Comparison of ENCODE assay signal across 8 cellular contexts in the genomic region with DNA sequence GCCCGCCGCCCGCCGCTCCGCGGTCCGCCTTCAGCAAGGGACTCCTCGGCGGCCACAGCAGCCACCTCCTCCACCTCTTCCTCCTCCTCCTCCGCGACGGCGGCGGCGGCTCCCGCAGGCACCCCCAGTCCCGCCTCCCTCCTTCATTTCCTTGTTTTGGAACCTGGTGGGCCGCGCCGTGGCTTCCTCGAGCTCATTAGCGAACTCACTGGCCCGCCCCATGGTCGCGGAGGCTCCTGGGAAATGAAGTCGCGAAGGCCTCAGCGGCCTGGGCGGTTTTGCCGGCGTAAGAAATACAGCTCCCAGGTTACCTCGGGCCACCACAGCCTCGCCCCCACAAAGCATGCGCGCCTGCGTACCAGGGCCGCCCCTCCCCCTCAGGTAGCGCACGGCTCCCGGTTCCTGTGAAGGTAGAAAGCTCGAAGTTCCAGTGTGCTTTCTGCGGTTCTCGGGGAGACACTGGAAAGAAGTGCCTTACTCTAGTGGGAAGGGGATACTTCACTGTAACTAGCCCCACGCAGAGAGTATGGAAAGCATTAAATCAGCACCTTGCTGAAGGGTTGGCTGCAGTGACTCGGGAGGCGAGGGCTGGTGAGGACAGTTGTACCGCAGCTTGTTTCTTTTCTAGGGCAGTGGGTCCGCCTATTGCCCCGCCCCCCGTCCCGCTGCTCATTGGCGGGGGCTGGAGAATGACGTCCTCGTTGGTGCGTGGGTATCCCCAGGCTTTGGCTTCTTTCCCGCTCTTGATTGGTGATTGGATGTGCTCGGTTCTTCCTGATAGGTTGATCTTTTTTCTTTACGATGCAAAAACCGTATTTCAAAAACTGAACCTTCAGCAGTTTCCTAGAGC. TPM values are rescaled to one million over a fixed set of nuclear protein-coding genes. Genes with fewer than 3 reads are reported as not detected.
DNase-seq lines count a peak whose midpoint lies in the region; ATAC-seq and TF ChIP-seq lines count a peak whose summit lies in the region.

A gene (minus strand): TSS at position 210 of the 850 bp plus-strand sequence. CDS start 333 bp downstream, outside the sequence.

- H3K14ac ChIP-seq in trophoblast cell (ENCODE audit: low read length) = peak within 1 kb of the TSS; percentile 100

- no peak within 1 kb of the TSS for H3K23ac ChIP-seq in trophoblast cell (ENCODE audit: low read length)

- H4K91ac ChIP-seq in trophoblast cell (ENCODE audit: low read depth, low read length) = peak within 1 kb of the TSS; percentile 96

- H3K4ac ChIP-seq in trophoblast cell (ENCODE audit: low read depth, low read length) = peak within 1 kb of the TSS; percentile 100

- H4K12ac ChIP-seq in trophoblast cell (ENCODE audit: low read depth, low read length) = peak within 1 kb of the TSS; percentile 100

- in situ Hi-C loops in transverse colon (cut with MboI; ENCODE audit: low pct_ligation_motif_present in 1 of 4, low pct_unique_long_range_greater_than_20kb in 1 of 4, low sequenced_read_pairs in 3 of 4) = loop anchor here in 2 of 4 donors (10.0 to 25.0 kb wide), 3 partner anchors 59 to 169 kb away; a partner anchor contains a TSS

- H3K18ac ChIP-seq in trophoblast cell (ENCODE audit: low read length) = peak within 1 kb of the TSS; percentile 100

- WGBS in adipose tissue, 3 donors = 0 to 1% (median 0%) methylated on average over 55 to 59 of the region's 59 CpGs
- WGBS in trophoblast cell (ENCODE audit: extremely low coverage, insufficient coverage, insufficient read length) = no CpG with 5 or more reads among the region's 59 CpGs
- WGBS in transverse colon (ENCODE audit: low coverage in 1 of 2), 2 donors = 0% methylated on average over 1 to 59 of the region's 59 CpGs

- peak within 1 kb of the TSS; percentile 99 for H2AK5ac ChIP-seq in trophoblast cell (ENCODE audit: low read length)

- peak within 1 kb of the TSS; percentile 79 for H3K4me2 ChIP-seq in trophoblast cell (ENCODE audit: low read length)

- H3K36me3 ChIP-seq in trophoblast cell (ENCODE audit: control insufficient read depth in 1 of 2, insufficient read depth in 2 of 2, low read length in 2 of 2) (no peaks in the 10 kb centered on the region), transverse colon (no peaks in the 10 kb centered on the region)

- H3K4me3 ChIP-seq in GM12875 (ENCODE audit: low read depth, low read length) (peak within 1 kb of the TSS; percentile 89), trophoblast cell (ENCODE audit: low read depth, low read length) (peak within 1 kb of the TSS; percentile 97), transverse colon (peak within 1 kb of the TSS; percentile 62 to 96 (median 76))

- H4K8ac ChIP-seq in trophoblast cell (ENCODE audit: low read depth, low read length) = peak within 1 kb of the TSS; percentile 99

- peaks cover 0 to 11% of the 10 kb centered on the region in 2 experiments for H3K4me1 ChIP-seq in trophoblast cell (ENCODE audit: control insufficient read depth in 1 of 2, insufficient read depth in 2 of 2, low read length in 2 of 2)
- peaks cover 0 to 23% (median 12%) of the 10 kb centered on the region in 4 donors for H3K4me1 ChIP-seq in transverse colon

- TF ChIP-seq CTCF in GM12875 (IDR thresholded peaks at IDR 0.05; ENCODE audit: borderline replicate concordance, insufficient read depth, low read depth, low read length) = no peak
- peak in 1 of 5 experiments; percentile 13 for TF ChIP-seq CTCF in transverse colon (IDR thresholded peaks at IDR 0.05)

- no peaks in the 10 kb centered on the region for H3K9me3 ChIP-seq in trophoblast cell (ENCODE audit: insufficient read depth, low read depth, low read length)
- H3K9me3 ChIP-seq in transverse colon = no peaks in the 10 kb centered on the region

- peak within 1 kb of the TSS; percentile 97 for H2BK120ac ChIP-seq in trophoblast cell (ENCODE audit: insufficient read depth, low read length, poor library complexity)

- TF ChIP-seq POLR2A in transverse colon (IDR thresholded peaks at IDR 0.05) = peak; percentile 91

- peak within 1 kb of the TSS; percentile 99 for H2AFZ ChIP-seq in trophoblast cell (ENCODE audit: insufficient read depth, low read length, poor library complexity)

- H3K79me2 ChIP-seq in trophoblast cell (ENCODE audit: control insufficient read depth, insufficient read depth, low read length, poor library complexity) = peaks cover 14% of the 10 kb centered on the region

- peak; percentile 81 for ATAC-seq in HG02798 (IDR thresholded peaks at IDR 0.05; ENCODE audit: poor library complexity, unreplicated experiment)

- no peak for TF ChIP-seq EP300 in transverse colon (IDR thresholded peaks at IDR 0.05; ENCODE audit: low read depth)

- peak within 1 kb of the TSS; percentile 91 for H3K9ac ChIP-seq in trophoblast cell (ENCODE audit: low read length)

- DNase-seq in NCI-H1436 (lab: John Stamatoyannopoulos, UW) (peak; percentile 99), T follicular helper cell (ENCODE audit: low read depth) (peak; percentile 97), cardiac septum (ENCODE audit: low spot score) (peak; percentile 100), trophoblast cell (peak; percentile 99), transverse colon (peak; percentile 99)

- intact Hi-C loops in cardiac septum (cut with DNase I) = loop anchor here (1.0 to 10.0 kb wide), 3 partner anchors 59 to 281 kb away; a partner anchor contains a TSS
- intact Hi-C loops in transverse colon (cut with DNase I; ENCODE audit: low total_unique reads) = loop anchor here (2.0 kb wide), 1 partner anchor 59 kb away; a partner anchor contains a TSS

- H3K79me1 ChIP-seq in trophoblast cell (ENCODE audit: low read length) = peaks cover 22% of the 10 kb centered on the region

- peak within 1 kb of the TSS; percentile 54 for H2BK12ac ChIP-seq in trophoblast cell (ENCODE audit: low read length)

- H3K27me3 ChIP-seq in trophoblast cell (ENCODE audit: insufficient read depth, low read length) = no peaks in the 10 kb centered on the region
- no peaks in the 10 kb centered on the region for H3K27me3 ChIP-seq in transverse colon

- peak within 1 kb of the TSS; percentile 99 for H2BK5ac ChIP-seq in trophoblast cell (ENCODE audit: low read depth, low read length, poor library complexity)

- H3K27ac ChIP-seq in adipose tissue (ENCODE audit: low read depth, low read length) (peak within 1 kb of the TSS; percentile 56), trophoblast cell (ENCODE audit: low read depth, low read length) (peak within 1 kb of the TSS; percentile 90), transverse colon (peak within 1 kb of the TSS; percentile 92 to 98 (median 95))

RNA-seq across cellular contexts. Expression of the gene that starts here (rescaled TPM):
- 1 to 10 TPM; 2.6 to 9.8 (median 4.0) TPM for polyA plus RNA-seq in adipose tissue
- total RNA-seq in cardiac septum (8.3 TPM), transverse colon (10 to 100 TPM in 3 of 4 donors, 1 to 10 TPM in 1; 7.0 to 18.6 (median 14.7) TPM)
- 25.6 and 26.0 TPM in 2 replicates for polyA plus RNA-seq in trophoblast cell (2013)

Comparison
In these comparisons a context has a peak if more than half of its experiments do, and no peak if none do; other contexts are left out.
1. Peak in every context shown above with its lines: DNase-seq, ATAC-seq, H3K4me3 ChIP-seq and H3K27ac ChIP-seq.